21 cellular contexts compared by ENCODE assay signal in the genomic region with DNA sequence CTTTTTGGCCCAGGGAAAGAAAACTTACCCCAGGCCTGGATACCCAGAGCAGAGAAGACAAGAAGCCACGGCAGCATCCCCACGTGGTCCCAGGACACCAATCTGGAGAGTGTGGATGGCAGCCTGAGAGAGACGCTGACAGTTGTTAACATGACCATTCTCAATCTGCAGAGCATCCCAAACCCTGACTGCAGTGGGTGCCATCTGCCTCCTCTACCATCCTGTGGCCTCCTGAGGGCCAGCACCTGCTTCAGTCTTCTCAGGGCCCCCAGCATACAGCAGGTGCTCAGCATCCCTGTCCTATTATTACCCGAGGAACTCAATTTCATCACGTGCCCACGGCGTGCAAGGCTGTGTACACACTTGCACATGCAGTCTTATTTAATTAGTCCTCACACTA. TPM values are rescaled to one million over a fixed set of nuclear protein-coding genes. Genes with fewer than 3 reads are reported as not detected.
"Had no signal": no experiment of that assay in that cellular context is flagged by ENCODE, and none has a peak within 500 bp of the region (broad histone marks: within the 10 kb centered on the region; RNA-seq: fewer than 3 reads in every experiment).

No MANE protein-coding gene starts in this region.

- H3K27me3 ChIP-seq: cardiac muscle cell, testis had no signal

- H3K27ac ChIP-seq: cardiac muscle cell, epithelial cell of prostate, parathyroid adenoma, testis had no signal

- ATAC-seq: activated T-helper 17 cell treated with anti-CD3 and anti-CD28 coated beads, Interleukin-2, amount 50 U/mL, for 72 hours; left cardiac atrium had no signal

- DNase-seq: activated CD4-positive, CD25-positive, alpha-beta regulatory T cell treated with anti-CD3 and anti-CD28 coated beads, Interleukin-2, amount 50 U/mL, for 72 hours; activated naive CD4-positive, alpha-beta T cell treated with anti-CD3 and anti-CD28 coated beads for 36 hours; activated T-cell treated with anti-CD3 and anti-CD28 coated beads for 4 hours; cortex of kidney; effector memory CD4-positive, alpha-beta T cell; left cardiac atrium; midbrain; naive B cell; stimulated activated CD4-positive, alpha-beta T cell treated with anti-CD3 and anti-CD28 coated beads, Interleukin-15, amount 100 ng/mL, for 24 hours; stimulated activated CD4-positive, alpha-beta T cell treated with anti-CD3 and anti-CD28 coated beads, Interleukin-4, amount 100 ng/mL, for 24 hours; testis had no signal

- H3K4me1 ChIP-seq: parathyroid adenoma had no signal

RNA-seq across cellular contexts. Expression of a gene that starts 0.8 kb away (rescaled TPM):
- total RNA-seq: activated naive CD4-positive, alpha-beta T cell treated with anti-CD3 and anti-CD28 coated beads for 36 hours; cardiac muscle cell; glomerular endothelial cell; left cardiac atrium; skeletal muscle tissue; T-helper 2 cell treated with Interferon-gamma antibody and Interleukin-4, amounts not matched to agents 100 ng/mL and 5 ng/mL, for 36 hours; urinary bladder had no signal
- polyA plus RNA-seq: adipose tissue had no signal

RNA-seq across cellular contexts. Expression of a gene that starts 9.8 kb away (rescaled TPM):
- total RNA-seq: glomerular endothelial cell; T-helper 2 cell treated with Interferon-gamma antibody and Interleukin-4, amounts not matched to agents 100 ng/mL and 5 ng/mL, for 36 hours had no signal
- polyA plus RNA-seq: cardiac muscle cell had no signal

RNA-seq across cellular contexts. Expression of a gene that starts 27.6 kb away (rescaled TPM):
- total RNA-seq: activated naive CD4-positive, alpha-beta T cell treated with anti-CD3 and anti-CD28 coated beads for 36 hours; activated T-helper 17 cell treated with anti-CD3 and anti-CD28 coated beads, Interleukin-2, amount 50 U/mL, for 72 hours; cardiac muscle cell; glomerular endothelial cell; T-helper 2 cell treated with Interferon-gamma antibody and Interleukin-4, amounts not matched to agents 100 ng/mL and 5 ng/mL, for 36 hours; testis had no signal
- polyA plus RNA-seq: cardiac muscle cell had no signal

RNA-seq across cellular contexts. Expression of a gene that starts 35.1 kb away (rescaled TPM):
- total RNA-seq: activated naive CD4-positive, alpha-beta T cell treated with anti-CD3 and anti-CD28 coated beads for 36 hours; activated T-helper 17 cell treated with anti-CD3 and anti-CD28 coated beads, Interleukin-2, amount 50 U/mL, for 72 hours; cardiac muscle cell; glomerular endothelial cell; left cardiac atrium; lung; skeletal muscle tissue; T-helper 2 cell treated with Interferon-gamma antibody and Interleukin-4, amounts not matched to agents 100 ng/mL and 5 ng/mL, for 36 hours; testis; urinary bladder had no signal
- polyA plus RNA-seq: adipose tissue, cardiac muscle cell, lung, urinary bladder had no signal

RNA-seq across cellular contexts. Expression of a gene that starts 43.0 kb away (rescaled TPM):
- total RNA-seq: activated naive CD4-positive, alpha-beta T cell treated with anti-CD3 and anti-CD28 coated beads for 36 hours; activated T-helper 17 cell treated with anti-CD3 and anti-CD28 coated beads, Interleukin-2, amount 50 U/mL, for 72 hours; cardiac muscle cell; glomerular endothelial cell; T-helper 2 cell treated with Interferon-gamma antibody and Interleukin-4, amounts not matched to agents 100 ng/mL and 5 ng/mL, for 36 hours had no signal
